15 cellular contexts compared by ENCODE assay signal in genomic region chr21:15222711-15223110, GRCh38.
A peak's percentile ranks its signal among the peaks of the same experiment; 100 is the strongest.
DNase-seq lines count a peak whose midpoint lies in the region; ATAC-seq and TF ChIP-seq lines count a peak whose summit lies in the region.
"Had no signal": no experiment of that assay in that cellular context is flagged by ENCODE, and none has a peak within 500 bp of the region (broad histone marks: within the 10 kb centered on the region; RNA-seq: fewer than 3 reads in every experiment).

No MANE protein-coding gene starts in this region.

- H2BK15ac ChIP-seq in mesenchymal stem cell (ENCODE audit: low read depth, poor library complexity, severe bottlenecking) = no peak overlapping the region

- intact Hi-C loops in prostate gland (cut with DNase I) = no loop called here

- TF ChIP-seq POLR2A in prostate gland (IDR thresholded peaks at IDR 0.05) (no peak), GM18505 (IDR thresholded peaks at IDR 0.05; ENCODE audit: borderline replicate concordance, extremely low read depth, insufficient read depth, insufficient read length) (no peak)

- H3K9ac ChIP-seq in mesenchymal stem cell (ENCODE audit: low read length) = peak overlapping the region; percentile 69
- H3K9ac ChIP-seq: BLaER1 had no signal

- H3K36me3 ChIP-seq in mesenchymal stem cell (ENCODE audit: control insufficient read depth in 1 of 2, insufficient read depth in 2 of 2, low read depth in 1 of 2, low read length in 2 of 2) (no peaks in the 10 kb centered on the region), brain microvascular endothelial cell (replicated peaks) (no peaks in the 10 kb centered on the region), prostate gland (no peaks in the 10 kb centered on the region)
- H3K36me3 ChIP-seq: BLaER1, sigmoid colon had no signal

- no peaks in the 10 kb centered on the region for H3K79me1 ChIP-seq in mesenchymal stem cell (replicated peaks; ENCODE audit: low read length, poor library complexity, severe bottlenecking)

- DNase-seq in Caki2 (ENCODE audit: low read depth) (peak; percentile 80), astrocyte of the spinal cord (ENCODE audit: low read depth, low spot score) (peak; percentile 63), mesenchymal stem cell (peak; percentile 40), brain microvascular endothelial cell (no peak), NCI-H1092 treated with DMSO at 0.1 percent for 48 hours (lab: John Stamatoyannopoulos, UW) (no peak), prostate gland (ENCODE audit: low spot score) (no peak)
- DNase-seq: activated CD4-positive, CD25-positive, alpha-beta regulatory T cell treated with anti-CD3 and anti-CD28 coated beads, Interleukin-2, amount 50 U/mL, for 72 hours; activated T-cell treated with anti-CD3 and anti-CD28 coated beads for 4 hours; anterior cingulate cortex; head of caudate nucleus; NCI-H1694; sigmoid colon had no signal

- H4K91ac ChIP-seq in mesenchymal stem cell (ENCODE audit: low read length) = no peak overlapping the region

- H3K4me3 ChIP-seq in astrocyte of the spinal cord (ENCODE audit: low read depth, low read length) (no peak overlapping the region), mesenchymal stem cell (ENCODE audit: insufficient read depth in 1 of 2, low read depth in 1 of 2, low read length in 2 of 2) (peak overlapping the region in 1 of 2 experiments; percentile 20), brain microvascular endothelial cell (ENCODE audit: low read depth, low read length) (no peak overlapping the region), prostate gland (no peak overlapping the region)
- H3K4me3 ChIP-seq: BLaER1, sigmoid colon had no signal

- WGBS in mesenchymal stem cell = 30% methylated on average over 3 of the region's 3 CpGs
- WGBS in prostate gland = 56% methylated on average over 3 of the region's 3 CpGs

- no peak overlapping the region for H2AFZ ChIP-seq in mesenchymal stem cell (ENCODE audit: low read depth, low read length)

- H3K23ac ChIP-seq in mesenchymal stem cell (ENCODE audit: low read length in 2 of 2) = no peak overlapping the region

- ATAC-seq in HG02610 (IDR thresholded peaks at IDR 0.05; ENCODE audit: unreplicated experiment) (peak; percentile 86), GM18505 (IDR thresholded peaks at IDR 0.05; ENCODE audit: unreplicated experiment) (no peak)

- H2BK5ac ChIP-seq in mesenchymal stem cell (ENCODE audit: low read depth, low read length, poor library complexity, severe bottlenecking) = no peak overlapping the region

- H3K27ac ChIP-seq in mesenchymal stem cell (ENCODE audit: low read length, poor library complexity, severe bottlenecking) = no peak overlapping the region
- no peak overlapping the region for H3K27ac ChIP-seq in brain microvascular endothelial cell
- H3K27ac ChIP-seq in prostate gland = no peak overlapping the region
- H3K27ac ChIP-seq: BLaER1, sigmoid colon had no signal

- no peak overlapping the region for H3K4me2 ChIP-seq in mesenchymal stem cell (ENCODE audit: low read length, poor library complexity, severe bottlenecking)
- H3K4me2 ChIP-seq: BLaER1 had no signal

- H3K18ac ChIP-seq in mesenchymal stem cell (ENCODE audit: low read depth in 1 of 2, low read length in 2 of 2) = no peak overlapping the region

- H3K4ac ChIP-seq in mesenchymal stem cell (ENCODE audit: low read depth in 1 of 2, low read length in 2 of 2) = no peak overlapping the region

- no peaks in the 10 kb centered on the region for H3K9me3 ChIP-seq in mesenchymal stem cell (ENCODE audit: control insufficient read depth, low read length)
- no peaks in the 10 kb centered on the region for H3K9me3 ChIP-seq in prostate gland
- H3K9me3 ChIP-seq: sigmoid colon had no signal

- no peak for TF ChIP-seq CTCF in astrocyte of the spinal cord (IDR thresholded peaks at IDR 0.05; ENCODE audit: low read depth, low read length)
- no peak for TF ChIP-seq CTCF in brain microvascular endothelial cell (IDR thresholded peaks at IDR 0.05; ENCODE audit: low read depth, low read length, missing control alignments)
- TF ChIP-seq CTCF in prostate gland (IDR thresholded peaks at IDR 0.05) = no peak

- no peak overlapping the region for H4K8ac ChIP-seq in mesenchymal stem cell (ENCODE audit: low read length)

- H3K14ac ChIP-seq in mesenchymal stem cell (ENCODE audit: low read length in 2 of 2) = no peak overlapping the region

- in situ Hi-C loops in Caki2 (cut with HindIII; ENCODE audit: low pct_unique_long_range_greater_than_20kb, low sequenced_read_pairs) = no loop called here
- in situ Hi-C loops in astrocyte of the spinal cord (cut with HindIII; ENCODE audit: low sequenced_read_pairs) = no loop called here
- in situ Hi-C loops in brain microvascular endothelial cell (cut with HindIII; ENCODE audit: low pct_ligation_motif_present, low sequenced_read_pairs) = no loop called here

- no peak overlapping the region for H2BK120ac ChIP-seq in mesenchymal stem cell (ENCODE audit: low read depth, low read length)

- H3K27me3 ChIP-seq in mesenchymal stem cell (ENCODE audit: control insufficient read depth in 1 of 2, insufficient read depth in 1 of 2, low read length in 2 of 2) (no peaks in the 10 kb centered on the region), brain microvascular endothelial cell (replicated peaks) (no peaks in the 10 kb centered on the region), prostate gland (replicated peaks; ENCODE audit: insufficient read depth) (no peaks in the 10 kb centered on the region)
- H3K27me3 ChIP-seq: BLaER1, sigmoid colon had no signal

- H3K4me1 ChIP-seq in mesenchymal stem cell (ENCODE audit: control insufficient read depth, insufficient read depth, low read depth, low read length) (peaks cover 2% of the 10 kb centered on the region), prostate gland (replicated peaks) (peaks cover 3% of the 10 kb centered on the region)

- no peak overlapping the region for H2BK12ac ChIP-seq in mesenchymal stem cell (ENCODE audit: low read length in 2 of 2)

- H2AK5ac ChIP-seq in mesenchymal stem cell (ENCODE audit: low read length, severe bottlenecking) = no peak overlapping the region

Comparison
In these comparisons a context has a peak if more than half of its experiments do, and no peak if none do; other contexts are left out.
1. DNase-seq: peak in Caki2 (single experiment), astrocyte of the spinal cord (single experiment) and mesenchymal stem cell (single experiment); none in brain microvascular endothelial cell (single experiment), NCI-H1092 treated with DMSO at 0.1 percent for 48 hours (single experiment) and prostate gland (single experiment).